8 cellular contexts compared by ENCODE assay signal in the genomic region with DNA sequence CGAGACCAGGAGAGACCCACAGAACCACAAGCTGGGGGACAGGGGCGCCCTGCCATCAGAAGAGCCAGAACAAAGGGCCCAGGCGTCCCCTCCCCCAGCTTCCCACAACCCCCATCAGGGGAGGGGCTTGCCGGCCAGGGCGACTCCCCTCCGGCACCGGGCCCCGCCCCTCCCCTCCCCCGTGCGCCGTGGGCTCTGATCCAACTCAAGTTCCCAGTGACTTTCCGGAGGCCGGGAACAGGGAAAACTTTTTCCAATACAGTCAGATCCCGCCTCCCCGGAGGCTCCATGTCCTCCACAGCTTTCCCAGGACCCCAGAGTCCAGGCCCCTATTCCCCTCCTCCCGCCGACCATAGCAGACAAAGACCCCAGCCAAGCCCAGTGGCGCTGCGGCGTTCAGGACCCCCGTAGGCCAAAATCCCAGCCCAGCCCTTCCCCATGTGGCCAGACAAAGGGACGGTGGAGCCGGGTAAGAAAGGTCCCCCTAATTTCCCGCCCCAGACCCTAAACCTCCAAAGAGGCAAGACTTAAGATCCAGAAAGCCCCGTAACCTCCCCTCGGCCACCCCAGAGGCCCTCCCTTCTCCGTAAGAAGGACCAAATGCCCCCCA. TPM values are rescaled to one million over a fixed set of nuclear protein-coding genes. Genes with fewer than 3 reads are reported as not detected.
DNase-seq lines count a peak whose midpoint lies in the region; ATAC-seq lines count a peak whose summit lies in the region.

No MANE protein-coding gene starts in this region.

- H3K4me1 Mint-ChIP-seq in activated naive CD8-positive, alpha-beta T cell treated with anti-CD3 and anti-CD28 coated beads, Interleukin-2, amount 50 U/mL, for 24 hours: peaks cover 20% of the 10 kb centered on the region
- H3K4me1 Mint-ChIP-seq in activated T-helper 1 cell treated with anti-CD3 and anti-CD28 coated beads, Interleukin-12 subunit alpha, Interleukin-12 subunit beta, Interleukin-2, Interleukin-4 antibody, amounts not matched to agents 30 ng/mL and 10 ng/mL and 1 ng/mL, durations not matched to agents 14 hours and 24 hours and 36 hours (ENCODE audit: low read depth): peaks cover 7% of the 10 kb centered on the region

- no peak overlapping the region for H3K27ac Mint-ChIP-seq in activated naive CD8-positive, alpha-beta T cell treated with anti-CD3 and anti-CD28 coated beads, Interleukin-2, amount 50 U/mL, for 24 hours
- H3K27ac Mint-ChIP-seq in activated T-helper 1 cell treated with anti-CD3 and anti-CD28 coated beads, Interleukin-12 subunit alpha, Interleukin-12 subunit beta, Interleukin-2, Interleukin-4 antibody, amounts not matched to agents 30 ng/mL and 10 ng/mL and 1 ng/mL, durations not matched to agents 14 hours and 24 hours and 36 hours: no peak overlapping the region

- intact Hi-C loops in left ventricle myocardium superior (cut with micrococcal nuclease): no loop called here
- intact Hi-C loops in activated T-helper 1 cell treated with anti-CD3 and anti-CD28 coated beads, Interleukin-12 subunit alpha, Interleukin-12 subunit beta, Interleukin-2, Interleukin-4 antibody, amounts not matched to agents 30 ng/mL and 10 ng/mL and 1 ng/mL, durations not matched to agents 14 hours and 24 hours and 36 hours (cut with micrococcal nuclease): loop anchor here (2.0 kb wide), 1 partner anchor 71 kb away; no protein-coding TSS in a partner anchor

- peak; percentile 11 for DNase-seq in activated naive CD4-positive, alpha-beta T cell treated with Interleukin-2 at 50 U/mL for 16 hours
- DNase-seq in activated naive CD4-positive, alpha-beta T cell (lab: John Stamatoyannopoulos, UW): no peak
- DNase-seq in activated naive CD8-positive, alpha-beta T cell treated with anti-CD3 and anti-CD28 coated beads, Interleukin-2, amount 50 U/mL, for 24 hours: peak; percentile 25
- DNase-seq in left ventricle myocardium superior (peak; percentile 88), pulmonary artery endothelial cell (ENCODE audit: low read depth, low spot score) (peak; percentile 66)
- DNase-seq in activated T-helper 1 cell treated with anti-CD3 and anti-CD28 coated beads, Interleukin-12 subunit alpha, Interleukin-12 subunit beta, Interleukin-2, Interleukin-4 antibody, amounts not matched to agents 30 ng/mL and 10 ng/mL and 1 ng/mL, durations not matched to agents 14 hours and 24 hours and 36 hours (ENCODE audit: low spot score): no peak
- DNase-seq in activated effector memory CD4-positive, alpha-beta T cell treated with anti-CD3 and anti-CD28 coated beads, Interleukin-2, amount 50 U/mL, for 16 hours: no peak

- no peak for ATAC-seq in activated naive CD8-positive, alpha-beta T cell treated with anti-CD3 and anti-CD28 coated beads, Interleukin-2, amount 50 U/mL, for 24 hours
- ATAC-seq in left ventricle myocardium superior (peak; percentile 67), HG03442 (IDR thresholded peaks at IDR 0.05; ENCODE audit: unreplicated experiment) (no peak)

- no peaks in the 10 kb centered on the region for H3K9me3 Mint-ChIP-seq in activated naive CD8-positive, alpha-beta T cell treated with anti-CD3 and anti-CD28 coated beads, Interleukin-2, amount 50 U/mL, for 24 hours
- H3K9me3 Mint-ChIP-seq in activated T-helper 1 cell treated with anti-CD3 and anti-CD28 coated beads, Interleukin-12 subunit alpha, Interleukin-12 subunit beta, Interleukin-2, Interleukin-4 antibody, amounts not matched to agents 30 ng/mL and 10 ng/mL and 1 ng/mL, durations not matched to agents 14 hours and 24 hours and 36 hours: no peaks in the 10 kb centered on the region

- H3K27me3 Mint-ChIP-seq in activated naive CD8-positive, alpha-beta T cell treated with anti-CD3 and anti-CD28 coated beads, Interleukin-2, amount 50 U/mL, for 24 hours: peaks cover 31% of the 10 kb centered on the region
- peaks cover 41% of the 10 kb centered on the region for H3K27me3 Mint-ChIP-seq in activated T-helper 1 cell treated with anti-CD3 and anti-CD28 coated beads, Interleukin-12 subunit alpha, Interleukin-12 subunit beta, Interleukin-2, Interleukin-4 antibody, amounts not matched to agents 30 ng/mL and 10 ng/mL and 1 ng/mL, durations not matched to agents 14 hours and 24 hours and 36 hours (ENCODE audit: insufficient read depth)

- no peaks in the 10 kb centered on the region for H3K36me3 Mint-ChIP-seq in activated naive CD8-positive, alpha-beta T cell treated with anti-CD3 and anti-CD28 coated beads, Interleukin-2, amount 50 U/mL, for 24 hours (ENCODE audit: low read depth)
- H3K36me3 Mint-ChIP-seq in activated T-helper 1 cell treated with anti-CD3 and anti-CD28 coated beads, Interleukin-12 subunit alpha, Interleukin-12 subunit beta, Interleukin-2, Interleukin-4 antibody, amounts not matched to agents 30 ng/mL and 10 ng/mL and 1 ng/mL, durations not matched to agents 14 hours and 24 hours and 36 hours (ENCODE audit: low read depth): no peaks in the 10 kb centered on the region

- peak overlapping the region; percentile 55 for H3K4me3 Mint-ChIP-seq in activated naive CD8-positive, alpha-beta T cell treated with anti-CD3 and anti-CD28 coated beads, Interleukin-2, amount 50 U/mL, for 24 hours
- no peak overlapping the region for H3K4me3 Mint-ChIP-seq in activated T-helper 1 cell treated with anti-CD3 and anti-CD28 coated beads, Interleukin-12 subunit alpha, Interleukin-12 subunit beta, Interleukin-2, Interleukin-4 antibody, amounts not matched to agents 30 ng/mL and 10 ng/mL and 1 ng/mL, durations not matched to agents 14 hours and 24 hours and 36 hours

RNA-seq across cellular contexts. Expression of a gene that starts 0.7 kb away (rescaled TPM):
- total RNA-seq in left ventricle myocardium superior (62.7 TPM), pulmonary artery endothelial cell (46.0 and 46.5 TPM in 2 replicates)
- not detected in 2 replicates for total RNA-seq in activated T-helper 1 cell treated with anti-CD3 and anti-CD28 coated beads, Interleukin-12 subunit alpha, Interleukin-12 subunit beta, Interleukin-2, Interleukin-4 antibody, amounts not matched to agents 30 ng/mL and 10 ng/mL and 1 ng/mL, durations not matched to agents 14 hours and 24 hours and 36 hours

RNA-seq across cellular contexts. Expression of a gene that starts 2.1 kb away (rescaled TPM):
- not detected for total RNA-seq in left ventricle myocardium superior
- total RNA-seq in pulmonary artery endothelial cell: 0.14 TPM in 1 of 2 replicates, not detected in the other
- total RNA-seq in activated T-helper 1 cell treated with anti-CD3 and anti-CD28 coated beads, Interleukin-12 subunit alpha, Interleukin-12 subunit beta, Interleukin-2, Interleukin-4 antibody, amounts not matched to agents 30 ng/mL and 10 ng/mL and 1 ng/mL, durations not matched to agents 14 hours and 24 hours and 36 hours: not detected in 2 replicates

RNA-seq across cellular contexts. Expression of a gene that starts 26.3 kb away (rescaled TPM):
- total RNA-seq in left ventricle myocardium superior (6.5 TPM), pulmonary artery endothelial cell (not detected in 2 replicates)
- total RNA-seq in activated T-helper 1 cell treated with anti-CD3 and anti-CD28 coated beads, Interleukin-12 subunit alpha, Interleukin-12 subunit beta, Interleukin-2, Interleukin-4 antibody, amounts not matched to agents 30 ng/mL and 10 ng/mL and 1 ng/mL, durations not matched to agents 14 hours and 24 hours and 36 hours: 129 and 138 TPM in 2 replicates

RNA-seq across cellular contexts. Expression of a gene that starts 26.5 kb away (rescaled TPM):
- total RNA-seq in left ventricle myocardium superior (not detected), pulmonary artery endothelial cell (not detected in 2 replicates)
- total RNA-seq in activated T-helper 1 cell treated with anti-CD3 and anti-CD28 coated beads, Interleukin-12 subunit alpha, Interleukin-12 subunit beta, Interleukin-2, Interleukin-4 antibody, amounts not matched to agents 30 ng/mL and 10 ng/mL and 1 ng/mL, durations not matched to agents 14 hours and 24 hours and 36 hours: 0.15 TPM in 1 of 2 replicates, not detected in the other

RNA-seq across cellular contexts. Expression of a gene that starts 36.6 kb away (rescaled TPM):
- 1.1 TPM for total RNA-seq in left ventricle myocardium superior
- total RNA-seq in pulmonary artery endothelial cell: 0.07 and 0.13 TPM in 2 replicates
- 0.44 and 1.5 TPM in 2 replicates for total RNA-seq in activated T-helper 1 cell treated with anti-CD3 and anti-CD28 coated beads, Interleukin-12 subunit alpha, Interleukin-12 subunit beta, Interleukin-2, Interleukin-4 antibody, amounts not matched to agents 30 ng/mL and 10 ng/mL and 1 ng/mL, durations not matched to agents 14 hours and 24 hours and 36 hours

Comparison
In these comparisons a context has a peak if more than half of its experiments do, and no peak if none do; other contexts are left out.
1. DNase-seq: peak in activated naive CD4-positive, alpha-beta T cell treated with Interleukin-2 at 50 U/mL for 16 hours (single experiment), activated naive CD8-positive, alpha-beta T cell treated with anti-CD3 and anti-CD28 coated beads, Interleukin-2, amount 50 U/mL, for 24 hours (single experiment), left ventricle myocardium superior (single experiment) and pulmonary artery endothelial cell (single experiment); none in activated naive CD4-positive, alpha-beta T cell (0 of 4), activated T-helper 1 cell treated with anti-CD3 and anti-CD28 coated beads, Interleukin-12 subunit alpha, Interleukin-12 subunit beta, Interleukin-2, Interleukin-4 antibody, amounts not matched to agents 30 ng/mL and 10 ng/mL and 1 ng/mL, durations not matched to agents 14 hours and 24 hours and 36 hours (single experiment) and activated effector memory CD4-positive, alpha-beta T cell treated with anti-CD3 and anti-CD28 coated beads, Interleukin-2, amount 50 U/mL, for 16 hours (single experiment).
2. RNA of a gene that starts 0.7 kb away (total RNA-seq): 62.7 TPM in left ventricle myocardium superior (single experiment) and 46.0 to 46.5 TPM in pulmonary artery endothelial cell; not detected in activated T-helper 1 cell treated with anti-CD3 and anti-CD28 coated beads, Interleukin-12 subunit alpha, Interleukin-12 subunit beta, Interleukin-2, Interleukin-4 antibody, amounts not matched to agents 30 ng/mL and 10 ng/mL and 1 ng/mL, durations not matched to agents 14 hours and 24 hours and 36 hours; every median in the first group is over 10 times any median in the second.
3. RNA of a gene that starts 26.3 kb away (total RNA-seq): 129 to 138 TPM in activated T-helper 1 cell treated with anti-CD3 and anti-CD28 coated beads, Interleukin-12 subunit alpha, Interleukin-12 subunit beta, Interleukin-2, Interleukin-4 antibody, amounts not matched to agents 30 ng/mL and 10 ng/mL and 1 ng/mL, durations not matched to agents 14 hours and 24 hours and 36 hours; 6.5 TPM in left ventricle myocardium superior (single experiment) and not detected in pulmonary artery endothelial cell; every median in the first group is over 10 times any median in the second.